Comparison of ENCODE assay signal across 19 cellular contexts in the genomic region with DNA sequence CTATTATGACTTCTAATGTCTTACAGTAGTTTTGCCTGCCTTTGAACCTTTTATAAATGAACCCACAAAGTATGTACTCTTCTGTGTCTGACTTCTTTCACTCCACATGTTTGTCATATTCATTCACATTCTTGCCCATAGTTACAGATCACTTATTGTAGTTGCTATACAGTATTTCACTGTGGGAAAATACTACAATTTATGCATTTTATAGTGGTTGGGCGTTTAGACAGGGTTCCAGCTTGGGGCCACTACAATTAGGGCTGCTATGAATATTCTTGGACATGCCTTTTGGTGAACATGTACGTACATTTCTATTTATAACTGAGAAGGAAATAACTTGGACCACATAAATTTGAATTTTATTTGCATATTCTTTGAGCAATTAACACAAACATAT. TPM values are rescaled to one million over a fixed set of nuclear protein-coding genes. Genes with fewer than 3 reads are reported as not detected.
A peak's percentile ranks its signal among the peaks of the same experiment; 100 is the strongest.
DNase-seq lines count a peak whose midpoint lies in the region; ATAC-seq and TF ChIP-seq lines count a peak whose summit lies in the region.
"Had no signal": no experiment of that assay in that cellular context is flagged by ENCODE, and none has a peak within 500 bp of the region (broad histone marks: within the 10 kb centered on the region; RNA-seq: fewer than 3 reads in every experiment).

No MANE protein-coding gene starts in this region.

- H3K4me3 ChIP-seq in DOHH2 (ENCODE audit: low read length) (peak overlapping the region; percentile 21; the same call in 1 of the 2 replicates), brain microvascular endothelial cell (ENCODE audit: low read depth, low read length) (no peak overlapping the region), mesendoderm (ENCODE audit: low read length) (no peak overlapping the region)
- H3K4me3 ChIP-seq: Peyer's patch, SJSA1 had no signal

- no peak overlapping the region for H3K23ac ChIP-seq in mesendoderm (ENCODE audit: low read length)

- in situ Hi-C loops in brain microvascular endothelial cell (cut with HindIII; ENCODE audit: low pct_ligation_motif_present, low sequenced_read_pairs), result no loop called here

- H2AK5ac ChIP-seq in mesendoderm (ENCODE audit: low read length), result no peak overlapping the region

- TF ChIP-seq CTCF in DOHH2 (IDR thresholded peaks at IDR 0.05; ENCODE audit: low read depth, low read length, poor library complexity, severe bottlenecking) (no peak), brain microvascular endothelial cell (IDR thresholded peaks at IDR 0.05; ENCODE audit: low read depth, low read length, missing control alignments) (no peak)

- CTCF ChIA-PET in activated naive CD4-positive, alpha-beta T cell treated with anti-CD3 and anti-CD28 coated beads, Interleukin-2, amount 10 ng/mL, durations not matched to agents 7 days and 5 days (lab: Charles Lee), result no interaction called here

- no peak overlapping the region for H3K27ac Mint-ChIP-seq in activated naive CD4-positive, alpha-beta T cell treated with anti-CD3 and anti-CD28 coated beads, Interleukin-2, amount 10 ng/mL, durations not matched to agents 7 days and 5 days
- H3K27ac Mint-ChIP-seq: CD4-positive, CD25-positive, alpha-beta regulatory T cell; T-helper 1 cell treated with Interleukin-12 subunit alpha and Interleukin-12 subunit beta and Interleukin-4 antibody, amounts not matched to agents 30 μg/mL and 1 μg/mL, for 36 hours had no signal

- no peaks in the 10 kb centered on the region for H3K36me3 ChIP-seq in DOHH2 (ENCODE audit: control insufficient read depth, low read length)
- H3K36me3 ChIP-seq in brain microvascular endothelial cell (replicated peaks), result no peaks in the 10 kb centered on the region
- H3K36me3 ChIP-seq in mesendoderm (ENCODE audit: control insufficient read depth, insufficient read depth, low read length), result no peaks in the 10 kb centered on the region
- H3K36me3 ChIP-seq: Peyer's patch, SJSA1 had no signal

- H2BK15ac ChIP-seq in mesendoderm (replicated peaks; ENCODE audit: low read depth), result peak overlapping the region; percentile 36

- no peak for ATAC-seq in GM21786 (IDR thresholded peaks at IDR 0.05; ENCODE audit: unreplicated experiment)

- no peak overlapping the region for H2BK5ac ChIP-seq in mesendoderm (ENCODE audit: low read length)

- H3K9me2 ChIP-seq in DOHH2 (replicated peaks; ENCODE audit: control insufficient read depth, low read length), result no peaks in the 10 kb centered on the region

- H4K20me1 ChIP-seq in DOHH2 (ENCODE audit: control insufficient read depth, insufficient read depth, low read depth, low read length), result no peaks in the 10 kb centered on the region

- H3K4ac ChIP-seq in mesendoderm (ENCODE audit: low read depth, low read length), result no peak overlapping the region

- no peaks in the 10 kb centered on the region for H3K79me2 ChIP-seq in DOHH2 (ENCODE audit: control insufficient read depth, low read length)
- H3K79me2 ChIP-seq in mesendoderm (ENCODE audit: control insufficient read depth, insufficient read depth, low read length), result no peaks in the 10 kb centered on the region

- H4K8ac ChIP-seq in mesendoderm (ENCODE audit: low read depth, low read length), result no peak overlapping the region

- H3K4me1 ChIP-seq in DOHH2 (ENCODE audit: control insufficient read depth, low read length) (peaks cover 44% of the 10 kb centered on the region), mesendoderm (ENCODE audit: control insufficient read depth, low read depth, low read length) (peaks cover 10% of the 10 kb centered on the region)

- H3K36me3 Mint-ChIP-seq in activated naive CD4-positive, alpha-beta T cell treated with anti-CD3 and anti-CD28 coated beads, Interleukin-2, amount 10 ng/mL, durations not matched to agents 7 days and 5 days, result no peaks in the 10 kb centered on the region
- H3K36me3 Mint-ChIP-seq: CD4-positive, CD25-positive, alpha-beta regulatory T cell had no signal

- H2BK120ac ChIP-seq in mesendoderm (ENCODE audit: low read depth, low read length), result no peak overlapping the region

- H3K27ac ChIP-seq in DOHH2 (ENCODE audit: low read depth, low read length), result no peak overlapping the region
- peak overlapping the region; percentile 92 for H3K27ac ChIP-seq in brain microvascular endothelial cell
- no peak overlapping the region for H3K27ac ChIP-seq in mesendoderm (ENCODE audit: low read depth, low read length)
- H3K27ac ChIP-seq: Peyer's patch had no signal

- no peak overlapping the region for H3K18ac ChIP-seq in mesendoderm (ENCODE audit: low read length)

- H3F3A ChIP-seq in DOHH2 (ENCODE audit: control insufficient read depth, insufficient read depth), result peaks cover 15% of the 10 kb centered on the region

- no peak overlapping the region for H3K56ac ChIP-seq in mesendoderm (ENCODE audit: low read length)

- WGBS in mesendoderm (ENCODE audit: extremely low coverage, insufficient coverage, low lambda C conversion rate), result no CpG with 5 or more reads among the region's 2 CpGs

- no peaks in the 10 kb centered on the region for H3K9me3 ChIP-seq in DOHH2 (ENCODE audit: control insufficient read depth, insufficient read depth, low read length)
- H3K9me3 ChIP-seq: Peyer's patch, SJSA1 had no signal

- peaks cover 52% of the 10 kb centered on the region for H3K4me1 Mint-ChIP-seq in activated naive CD4-positive, alpha-beta T cell treated with anti-CD3 and anti-CD28 coated beads, Interleukin-2, amount 10 ng/mL, durations not matched to agents 7 days and 5 days

- no peaks in the 10 kb centered on the region for H3K79me1 ChIP-seq in mesendoderm (ENCODE audit: low read length)

- H3K4me2 ChIP-seq in DOHH2 (ENCODE audit: low read length) (peak overlapping the region; percentile 89), mesendoderm (ENCODE audit: low read length) (no peak overlapping the region)

- peak; percentile 42 for DNase-seq in NCI-H1048 (lab: John Stamatoyannopoulos, UW)
- DNase-seq in brain microvascular endothelial cell, result no peak
- no peak for DNase-seq in mesendoderm
- DNase-seq in COR-L47 (lab: John Stamatoyannopoulos, UW), result no peak
- DNase-seq in NCI-H510A treated with DMSO at 0.1 percent for 48 hours (lab: John Stamatoyannopoulos, UW), result no peak
- DNase-seq in activated naive CD4-positive, alpha-beta T cell treated with anti-CD3 and anti-CD28 coated beads, Interleukin-2, amount 10 ng/mL, durations not matched to agents 7 days and 5 days, result no peak
- DNase-seq: ACHN; AML-193; CD4-positive, CD25-positive, alpha-beta regulatory T cell; H7; NCI-H146; NCI-H2081; NCI-H2171 treated with DMSO at 0.1 percent for 48 hours; NCI-H510A; Peyer's patch had no signal

- no peaks in the 10 kb centered on the region for H3K27me3 ChIP-seq in DOHH2 (ENCODE audit: control insufficient read depth, low read length)
- H3K27me3 ChIP-seq in brain microvascular endothelial cell (replicated peaks), result no peaks in the 10 kb centered on the region
- no peaks in the 10 kb centered on the region for H3K27me3 ChIP-seq in mesendoderm (ENCODE audit: insufficient read depth, low read length, poor library complexity)
- H3K27me3 ChIP-seq: Peyer's patch, SJSA1 had no signal

- H4K5ac ChIP-seq in mesendoderm (ENCODE audit: low read length), result no peak overlapping the region

- no peak overlapping the region for H3K9ac ChIP-seq in mesendoderm (ENCODE audit: low read length)

- H3K4me3 Mint-ChIP-seq in activated naive CD4-positive, alpha-beta T cell treated with anti-CD3 and anti-CD28 coated beads, Interleukin-2, amount 10 ng/mL, durations not matched to agents 7 days and 5 days, result no peak overlapping the region
- H3K4me3 Mint-ChIP-seq: T-helper 1 cell treated with Interleukin-12 subunit alpha and Interleukin-12 subunit beta and Interleukin-4 antibody, amounts not matched to agents 30 μg/mL and 1 μg/mL, for 36 hours had no signal

- no peaks in the 10 kb centered on the region for H3K9me3 Mint-ChIP-seq in activated naive CD4-positive, alpha-beta T cell treated with anti-CD3 and anti-CD28 coated beads, Interleukin-2, amount 10 ng/mL, durations not matched to agents 7 days and 5 days
- H3K9me3 Mint-ChIP-seq: T-helper 1 cell treated with Interleukin-12 subunit alpha and Interleukin-12 subunit beta and Interleukin-4 antibody, amounts not matched to agents 30 μg/mL and 1 μg/mL, for 36 hours had no signal

- no peaks in the 10 kb centered on the region for H3K27me3 Mint-ChIP-seq in activated naive CD4-positive, alpha-beta T cell treated with anti-CD3 and anti-CD28 coated beads, Interleukin-2, amount 10 ng/mL, durations not matched to agents 7 days and 5 days
- H3K27me3 Mint-ChIP-seq: CD4-positive, CD25-positive, alpha-beta regulatory T cell had no signal

RNA-seq across cellular contexts. Expression of a gene that starts 15.5 kb away (rescaled TPM):
- 64.9 TPM for polyA plus RNA-seq in mesendoderm (2013, experiment 1 of 2)
- 64.6 TPM for polyA plus RNA-seq in mesendoderm (2013, experiment 2 of 2)
